ENCODE assay signal across 32 cellular contexts in the genomic region with DNA sequence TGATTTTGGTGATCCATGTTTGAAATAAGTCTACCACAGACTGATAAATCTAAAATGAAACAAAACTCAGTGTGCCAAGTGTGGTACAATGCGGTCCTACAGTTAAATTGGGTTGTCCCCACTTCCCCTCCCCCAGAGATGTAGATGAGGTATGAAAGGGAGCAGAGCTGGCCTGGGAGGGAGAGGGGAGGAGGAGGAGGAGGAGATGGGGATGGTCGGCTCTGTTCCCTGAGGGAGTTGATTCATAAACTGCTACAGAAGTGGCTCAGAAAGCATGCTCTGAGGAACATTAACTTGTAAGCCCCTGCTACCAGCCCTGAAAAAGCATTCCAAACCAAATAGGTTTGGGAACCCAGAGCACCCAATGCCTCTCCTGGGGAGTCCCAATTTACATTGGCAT. TPM values are rescaled to one million over a fixed set of nuclear protein-coding genes. Genes with fewer than 3 reads are reported as not detected.
"Had no signal": no experiment of that assay in that cellular context is flagged by ENCODE, and none has a peak within 500 bp of the region (broad histone marks: within the 10 kb centered on the region; RNA-seq: fewer than 3 reads in every experiment).

No MANE protein-coding gene starts in this region.

- DNase-seq: dermis blood vessel endothelial cell; effector memory CD4-positive, alpha-beta T cell; foreskin keratinocyte; heart left ventricle; left cardiac atrium; left lung; mesenchymal stem cell; mucosa of descending colon; naive B cell; right cardiac atrium; sigmoid colon; stimulated activated CD4-positive, alpha-beta T cell treated with anti-CD3 and anti-CD28 coated beads, Interleukin-2, amount 100 ng/mL, for 24 hours; stimulated activated CD4-positive, alpha-beta T cell treated with anti-CD3 and anti-CD28 coated beads, Interleukin-4, amount 100 ng/mL, for 24 hours; stimulated activated naive CD8-positive, alpha-beta T cell treated with anti-CD3 and anti-CD28 coated beads, Interleukin-15, Interleukin-2, amounts not matched to agents 100 U/mL and 50 U/mL, for 24 hours; substantia nigra; testis; tibial artery had no signal

- H3K27me3 ChIP-seq: esophagus muscularis mucosa, foreskin keratinocyte, heart left ventricle, hepatocyte, left lung, neural progenitor cell, sigmoid colon, testis, tibial artery had no signal

- H3K9me3 ChIP-seq: esophagus muscularis mucosa, gastroesophageal sphincter, left lung, mucosa of descending colon, prostate gland, testis, tibial artery had no signal

- ATAC-seq: foreskin keratinocyte; gastroesophageal sphincter; heart left ventricle; left cardiac atrium; left lung; mucosa of descending colon; right cardiac atrium; stimulated activated effector memory CD8-positive, alpha-beta T cell treated with anti-CD3 and anti-CD28 coated beads, Interleukin-12 subunit alpha, Interleukin-12 subunit beta, amount 100 ng/mL, for 72 hours; stimulated activated naive CD8-positive, alpha-beta T cell treated with anti-CD3 and anti-CD28 coated beads, Interleukin-15, Interleukin-2, amounts not matched to agents 100 U/mL and 50 U/mL, for 24 hours had no signal

- H3K4me3 ChIP-seq: coronary artery, esophagus muscularis mucosa, gastroesophageal sphincter, heart left ventricle, hepatocyte, left lung, mucosa of descending colon, neural progenitor cell, prostate gland, sigmoid colon, testis, tibial artery had no signal

- H3K4me1 ChIP-seq: left lung, prostate gland, tibial artery had no signal

- H3K36me3 ChIP-seq: esophagus muscularis mucosa, gastroesophageal sphincter, heart left ventricle, left lung, neural progenitor cell, prostate gland, sigmoid colon, tibial artery had no signal

- H3K79me2 ChIP-seq: hepatocyte, parathyroid adenoma had no signal

- FAIRE-seq: endothelial cell of umbilical vein, islet of Langerhans had no signal

- H3K27ac ChIP-seq: coronary artery, esophagus muscularis mucosa, foreskin keratinocyte, gastroesophageal sphincter, heart left ventricle, hepatocyte, left lung, neural progenitor cell, parathyroid adenoma, prostate gland, sigmoid colon, testis, tibial artery had no signal

- H2AFZ ChIP-seq: hepatocyte, neural progenitor cell, parathyroid adenoma had no signal

- H3K9ac ChIP-seq: neural progenitor cell, parathyroid adenoma had no signal

- H3K4me2 ChIP-seq: hepatocyte, neural progenitor cell had no signal

RNA-seq across cellular contexts. Expression of gene CHRNB4, which starts 28.0 kb away (rescaled TPM):
- total RNA-seq: dermis blood vessel endothelial cell; endothelial cell of umbilical vein; fibroblast of lung; hepatocyte; left lung; lung microvascular endothelial cell; natural killer cell treated with Interleukin-12 subunit alpha and Interleukin-12 subunit beta and Interleukin-15 and Interleukin-18, amount 100 ng/mL, for 72 hours; osteoblast; right cardiac atrium had no signal
- polyA plus RNA-seq: fibroblast of lung, heart left ventricle, right cardiac atrium had no signal

RNA-seq across cellular contexts. Expression of gene CHRNA3, which starts 48.2 kb away (rescaled TPM):
- total RNA-seq: dermis blood vessel endothelial cell; endothelial cell of umbilical vein; fibroblast of lung; foreskin keratinocyte; lung microvascular endothelial cell; natural killer cell treated with Interleukin-12 subunit alpha and Interleukin-12 subunit beta and Interleukin-15 and Interleukin-18, amount 100 ng/mL, for 72 hours; osteoblast; skeletal muscle tissue had no signal
- polyA plus RNA-seq: endothelial cell of umbilical vein, fibroblast of lung, foreskin keratinocyte had no signal
